In genomic region chr7:90889210-90889609, GRCh38 we compare ENCODE assay signal across 30 cellular contexts.
"Had no signal": no experiment of that assay in that cellular context is flagged by ENCODE, and none has a peak within 500 bp of the region (broad histone marks: within the 10 kb centered on the region; RNA-seq: fewer than 3 reads in every experiment).

No MANE protein-coding gene starts in this region.

- H3K36me3 ChIP-seq: adrenal gland, cardiac muscle cell had no signal

- DNase-seq: activated B cell treated with CpG ODN at 0.5 μM for 24 hours; activated CD4-positive, alpha-beta memory T cell treated with anti-CD3 and anti-CD28 coated beads for 36 hours; activated CD4-positive, alpha-beta T cell treated with anti-CD3 and anti-CD28 coated beads for 4 hours; activated CD4-positive, alpha-beta T cell treated with anti-CD3 and anti-CD28 coated beads, Interleukin-2, amount 10 ng/mL, durations not matched to agents 24 days and 14 days; activated CD4-positive, alpha-beta T cell treated with anti-CD3 and anti-CD28 coated beads, Interleukin-2, amount 50 U/mL, for 1 hour; activated CD4-positive, alpha-beta T cell treated with anti-CD3 and anti-CD28 coated beads, Interleukin-2, amount 50 U/mL, for 4 hours; activated CD4-positive, CD25-positive, alpha-beta regulatory T cell treated with anti-CD3 and anti-CD28 coated beads, Interleukin-2, amount 50 U/mL, for 72 hours; activated CD8-positive, alpha-beta memory T cell treated with anti-CD3 and anti-CD28 coated beads, Interleukin-2, amount 50 U/mL, for 4 hours; activated CD8-positive, alpha-beta T cell treated with anti-CD3 and anti-CD28 coated beads for 36 hours; activated effector memory CD4-positive, alpha-beta T cell treated with anti-CD3 and anti-CD28 coated beads, Interleukin-2, amount 50 U/mL, for 16 hours; activated gamma-delta T cell treated with Interleukin-2 at 50 U/mL for 16 hours; activated naive CD4-positive, alpha-beta T cell; activated naive CD4-positive, alpha-beta T cell treated with anti-CD3 and anti-CD28 coated beads for 36 hours; activated naive CD4-positive, alpha-beta T cell treated with anti-CD3 and anti-CD28 coated beads, Interleukin-2, amount 50 U/mL, for 16 hours; activated naive CD8-positive, alpha-beta T cell treated with anti-CD3 and anti-CD28 coated beads for 36 hours; activated T-cell treated with anti-CD3 and anti-CD28 coated beads for 4 hours; activated T-cell treated with anti-CD3 and anti-CD28 coated beads, Interleukin-2, amount 50 U/mL, for 1 hour; activated T-cell treated with anti-CD3 and anti-CD28 coated beads, Interleukin-2, amount 50 U/mL, for 4 hours; activated T-cell treated with anti-CD3 and anti-CD28 coated beads, Interleukin-2, amount 50 U/mL, for 72 hours; adrenal gland; amniotic stem cell; aorta; caudate nucleus; cerebellar nuclear complex; T-helper 2 cell; T-helper 9 cell had no signal

- H3K9me3 ChIP-seq: adrenal gland had no signal

- H3K27ac ChIP-seq: adrenal gland, cardiac muscle cell, VCaP had no signal

- H3K27me3 ChIP-seq: adrenal gland, cardiac muscle cell had no signal

- ATAC-seq: activated CD8-positive, alpha-beta T cell treated with anti-CD3 and anti-CD28 coated beads for 36 hours; activated naive CD4-positive, alpha-beta T cell treated with anti-CD3 and anti-CD28 coated beads, Interleukin-2, amount 50 U/mL, for 72 hours; activated T-cell treated with anti-CD3 and anti-CD28 coated beads, Interleukin-2, amount 50 U/mL, for 4 hours; activated T-cell treated with anti-CD3 and anti-CD28 coated beads, Interleukin-2, amount 50 U/mL, for 72 hours; activated T-helper 17 cell treated with anti-CD3 and anti-CD28 coated beads, Interleukin-2, amount 50 U/mL, for 72 hours had no signal

- H3K4me3 ChIP-seq: adrenal gland, cardiac muscle cell had no signal
